Comparison of ENCODE assay signal across 30 cellular contexts in the genomic region with DNA sequence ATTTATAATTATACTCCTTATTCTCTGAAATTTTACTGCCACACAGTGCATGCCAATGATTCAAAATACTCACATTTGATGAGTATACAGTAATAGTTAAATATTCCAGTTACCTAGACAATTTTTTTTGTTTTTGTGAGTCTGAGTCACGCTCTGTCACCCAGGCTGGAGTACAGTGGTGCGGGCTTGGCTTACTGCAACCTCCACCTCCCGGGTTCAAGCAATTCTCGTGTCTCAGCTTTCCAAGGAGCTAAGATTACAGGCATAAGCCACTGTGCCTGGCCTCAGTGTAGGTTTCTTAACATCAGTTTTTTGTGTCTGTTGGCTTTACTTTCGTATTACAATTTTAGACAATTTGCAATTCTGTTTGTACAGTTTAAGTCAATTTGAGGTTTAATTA.
"Had no signal": no experiment of that assay in that cellular context is flagged by ENCODE, and none has a peak within 500 bp of the region (broad histone marks: within the 10 kb centered on the region; RNA-seq: fewer than 3 reads in every experiment).

No MANE protein-coding gene starts in this region.

- H3K9me3 ChIP-seq: heart right ventricle, left ventricle myocardium inferior, mucosa of descending colon, pancreas, prostate gland, stomach, testis, tibial artery, uterus had no signal

- H3K79me2 ChIP-seq: hepatocyte had no signal

- H3K4me1 Mint-ChIP-seq: naive thymus-derived CD8-positive, alpha-beta T cell; nephron; neural crest cell had no signal

- H3K36me3 ChIP-seq: heart right ventricle, left ventricle myocardium inferior, pancreas, prostate gland, stomach, tibial artery, uterus had no signal

- H3K36me3 Mint-ChIP-seq: stimulated activated naive B cell treated with anti-CD40 and anti-IgM and Interleukin-4, amounts not matched to agents 10 μg/mL and 1 μg/mL and 100 μg/mL, for 72 hours; type B pancreatic cell had no signal

- H2AFZ ChIP-seq: hepatocyte had no signal

- H3K4me3 ChIP-seq: heart right ventricle, hepatocyte, left ventricle myocardium inferior, lung, mucosa of descending colon, pancreas, prostate gland, skin epidermis, stomach, testis, tibial artery, uterus had no signal

- ATAC-seq: heart right ventricle; left colon; mucosa of descending colon; naive thymus-derived CD8-positive, alpha-beta T cell; pancreas; right cardiac atrium; sciatic nerve; stimulated activated naive B cell treated with anti-CD40 and anti-IgM and Interleukin-4, amounts not matched to agents 10 μg/mL and 1 μg/mL and 100 μg/mL, for 72 hours; stimulated activated naive CD8-positive, alpha-beta T cell treated with anti-CD3 and anti-CD28 coated beads, Interleukin-15, Interleukin-2, amounts not matched to agents 100 U/mL and 50 U/mL, for 24 hours had no signal

- H3K27ac Mint-ChIP-seq: naive thymus-derived CD8-positive, alpha-beta T cell; nephron; stimulated activated naive B cell treated with anti-CD40 and anti-IgM and Interleukin-4, amounts not matched to agents 10 μg/mL and 1 μg/mL and 100 μg/mL, for 72 hours; type B pancreatic cell had no signal

- H3K4me2 ChIP-seq: hepatocyte had no signal

- DNase-seq: heart right ventricle; kidney glomerular epithelial cell; left colon; left ventricle myocardium inferior; midbrain; mucosa of descending colon; naive thymus-derived CD8-positive, alpha-beta T cell; pancreas; posterior cingulate gyrus; retina; right cardiac atrium; stimulated activated CD4-positive, alpha-beta T cell treated with anti-CD3 and anti-CD28 coated beads, Interleukin-12 subunit alpha, Interleukin-12 subunit beta, amount 100 ng/mL, for 4 hours; stimulated activated CD4-positive, alpha-beta T cell treated with anti-CD3 and anti-CD28 coated beads, Interleukin-15, amount 100 ng/mL, for 24 hours; stimulated activated CD4-positive, alpha-beta T cell treated with anti-CD3 and anti-CD28 coated beads, Interleukin-2, amount 100 ng/mL, for 24 hours; stimulated activated CD4-positive, alpha-beta T cell treated with anti-CD3 and anti-CD28 coated beads, Interleukin-4, amount 100 ng/mL, for 1 hour; stimulated activated naive B cell treated with anti-CD40 and anti-IgM and Interleukin-4, amounts not matched to agents 10 μg/mL and 1 μg/mL and 100 μg/mL, for 72 hours; stimulated activated naive CD8-positive, alpha-beta T cell treated with anti-CD3 and anti-CD28 coated beads, Interleukin-15, Interleukin-2, amounts not matched to agents 100 U/mL and 50 U/mL, for 24 hours; stomach; testis; tibial artery; uterus had no signal

- H3K27ac ChIP-seq: heart right ventricle, hepatocyte, left ventricle myocardium inferior, pancreas, prostate gland, skin epidermis, stomach, testis, tibial artery, uterus had no signal

- H3K27me3 ChIP-seq: hepatocyte, pancreas, stomach, testis, tibial artery, uterus had no signal

- H3K4me3 Mint-ChIP-seq: naive thymus-derived CD8-positive, alpha-beta T cell; nephron; neural crest cell; stimulated activated naive B cell treated with anti-CD40 and anti-IgM and Interleukin-4, amounts not matched to agents 10 μg/mL and 1 μg/mL and 100 μg/mL, for 72 hours; type B pancreatic cell had no signal

- H3K4me1 ChIP-seq: heart right ventricle, left ventricle myocardium inferior, prostate gland, stomach, testis, tibial artery, uterus had no signal

- H3K9me3 Mint-ChIP-seq: stimulated activated naive B cell treated with anti-CD40 and anti-IgM and Interleukin-4, amounts not matched to agents 10 μg/mL and 1 μg/mL and 100 μg/mL, for 72 hours had no signal

- FAIRE-seq: keratinocyte, pancreas had no signal
